In genomic region chr20:7853493-7853892, GRCh38 we compare ENCODE assay signal across 16 cellular contexts.
"Had no signal": no experiment of that assay in that cellular context is flagged by ENCODE, and none has a peak within 500 bp of the region (broad histone marks: within the 10 kb centered on the region; RNA-seq: fewer than 3 reads in every experiment).

No MANE protein-coding gene starts in this region.

- DNase-seq: cortex of kidney; dorsolateral prefrontal cortex; effector memory CD4-positive, alpha-beta T cell; esophagus squamous epithelium; foreskin melanocyte; head of caudate nucleus; hippocampal formation; mucosa of descending colon; naive thymus-derived CD8-positive, alpha-beta T cell; psoas muscle; retina; stimulated activated naive CD4-positive, alpha-beta T cell treated with Interleukin-2 at 50 U/mL for 16 hours; trophoblast cell had no signal

- H3K27ac ChIP-seq: dorsolateral prefrontal cortex, esophagus squamous epithelium, neutrophil, psoas muscle, skin epidermis had no signal

- H3K36me3 ChIP-seq: esophagus squamous epithelium, neutrophil had no signal

- H3K4me1 ChIP-seq: esophagus squamous epithelium, psoas muscle had no signal

- H3K4me3 ChIP-seq: dorsolateral prefrontal cortex, esophagus squamous epithelium, mucosa of descending colon, psoas muscle, skin epidermis had no signal

- ATAC-seq: mucosa of descending colon; naive thymus-derived CD8-positive, alpha-beta T cell; psoas muscle; sciatic nerve had no signal

- H3K27me3 ChIP-seq: esophagus squamous epithelium had no signal

- H3K9me3 ChIP-seq: esophagus squamous epithelium, mucosa of descending colon, neutrophil, psoas muscle had no signal
